ENCODE assay signal across 1 cellular context in the genomic region with DNA sequence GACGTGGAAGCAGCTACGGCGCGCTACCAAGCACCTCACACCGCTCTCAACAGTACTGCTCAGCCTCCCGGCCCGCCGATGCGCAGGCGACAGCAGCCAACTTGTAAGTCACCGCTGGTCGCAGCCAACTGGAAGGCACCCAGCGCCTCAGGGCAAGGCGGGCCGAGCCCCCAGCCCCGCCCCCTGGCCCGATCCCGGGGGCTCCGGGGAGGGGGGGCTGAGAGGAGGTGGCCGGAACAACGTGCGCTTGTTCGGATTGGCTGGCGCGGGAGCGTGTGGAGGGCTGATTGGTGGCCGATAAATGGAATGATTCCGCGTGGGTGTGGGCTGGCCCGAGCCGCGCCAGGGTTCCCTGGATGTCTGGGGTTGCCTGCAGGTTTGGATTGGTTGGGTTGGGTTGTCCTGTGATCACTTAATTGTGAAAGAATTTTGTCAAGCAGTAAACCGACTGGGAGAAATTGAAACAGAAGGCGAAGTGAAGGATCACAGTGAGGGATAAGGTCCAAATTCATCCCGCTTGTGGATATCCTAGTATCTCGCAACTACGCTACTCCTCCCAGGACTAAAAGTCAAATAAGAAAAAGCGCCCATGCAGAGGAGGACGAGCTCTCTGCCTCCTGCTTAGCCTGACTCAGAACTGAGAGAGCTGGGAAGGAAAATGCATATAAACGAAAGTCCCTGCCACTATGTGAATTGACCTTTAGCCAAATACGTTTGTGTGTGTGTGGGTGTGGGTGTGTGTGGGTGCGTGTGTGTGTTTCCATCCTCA.
TF ChIP-seq lines count a peak whose summit lies in the region.

A gene with protein sequence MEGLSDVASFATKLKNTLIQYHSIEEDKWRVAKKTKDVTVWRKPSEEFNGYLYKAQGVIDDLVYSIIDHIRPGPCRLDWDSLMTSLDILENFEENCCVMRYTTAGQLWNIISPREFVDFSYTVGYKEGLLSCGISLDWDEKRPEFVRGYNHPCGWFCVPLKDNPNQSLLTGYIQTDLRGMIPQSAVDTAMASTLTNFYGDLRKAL (minus strand): TSS at position 130 of the 769 bp plus-strand sequence. CDS start 5,102 bp downstream, outside the sequence.

TF ChIP-seq in H1, 55 proteins besides CTCF, POLR2A, EP300 and RAD21 (continued from another document):
- TF ChIP-seq, protein P1, sequence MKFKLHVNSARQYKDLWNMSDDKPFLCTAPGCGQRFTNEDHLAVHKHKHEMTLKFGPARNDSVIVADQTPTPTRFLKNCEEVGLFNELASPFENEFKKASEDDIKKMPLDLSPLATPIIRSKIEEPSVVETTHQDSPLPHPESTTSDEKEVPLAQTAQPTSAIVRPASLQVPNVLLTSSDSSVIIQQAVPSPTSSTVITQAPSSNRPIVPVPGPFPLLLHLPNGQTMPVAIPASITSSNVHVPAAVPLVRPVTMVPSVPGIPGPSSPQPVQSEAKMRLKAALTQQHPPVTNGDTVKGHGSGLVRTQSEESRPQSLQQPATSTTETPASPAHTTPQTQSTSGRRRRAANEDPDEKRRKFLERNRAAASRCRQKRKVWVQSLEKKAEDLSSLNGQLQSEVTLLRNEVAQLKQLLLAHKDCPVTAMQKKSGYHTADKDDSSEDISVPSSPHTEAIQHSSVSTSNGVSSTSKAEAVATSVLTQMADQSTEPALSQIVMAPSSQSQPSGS (IDR thresholded peaks at IDR 0.05; ENCODE audit: low read length), result no peak
- peak; percentile 87 for TF ChIP-seq TAF7 (optimal IDR thresholded peaks at IDR 0.05; ENCODE audit: borderline replicate concordance, low read depth, low read length)
- TF ChIP-seq SP2 (IDR thresholded peaks at IDR 0.05; ENCODE audit: low read length), result no peak
- TF ChIP-seq, protein P2, sequence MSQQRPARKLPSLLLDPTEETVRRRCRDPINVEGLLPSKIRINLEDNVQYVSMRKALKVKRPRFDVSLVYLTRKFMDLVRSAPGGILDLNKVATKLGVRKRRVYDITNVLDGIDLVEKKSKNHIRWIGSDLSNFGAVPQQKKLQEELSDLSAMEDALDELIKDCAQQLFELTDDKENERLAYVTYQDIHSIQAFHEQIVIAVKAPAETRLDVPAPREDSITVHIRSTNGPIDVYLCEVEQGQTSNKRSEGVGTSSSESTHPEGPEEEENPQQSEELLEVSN (IDR thresholded peaks at IDR 0.05), result peak; percentile 43; the same call in 1 of the 2 replicates
- peak in 1 of 2 experiments; percentile 50; a peak in 1 of 4 replicates for TF ChIP-seq SIN3A (conservative IDR thresholded peaks at IDR 0.05 in 1 of 2, IDR thresholded peaks at IDR 0.05 in 1 of 2; ENCODE audit: low read depth in 1 of 2, low read length in 2 of 2)
- 0 out of 2 replicates have a peak, but pooled peaks have one; percentile 8 for TF ChIP-seq GTF2F1 (IDR thresholded peaks at IDR 0.05; ENCODE audit: borderline replicate concordance, low read depth, low read length)
- TF ChIP-seq ZNF274 (IDR thresholded peaks at IDR 0.05; ENCODE audit: borderline replicate concordance, extremely low read depth, low read length), result no peak
- no peak for TF ChIP-seq CHD1 (IDR thresholded peaks at IDR 0.05; ENCODE audit: low read depth, low read length)
- TF ChIP-seq KDM5A (IDR thresholded peaks at IDR 0.05; ENCODE audit: low read length), result no peak
- peak; percentile 52 for TF ChIP-seq ASH2L (IDR thresholded peaks at IDR 0.05; ENCODE audit: low read length)
- TF ChIP-seq RXRA (IDR thresholded peaks at IDR 0.05; ENCODE audit: insufficient read depth, low read depth, low read length), result 0 out of 2 replicates have a peak, but pooled peaks have one; percentile 55
- TF ChIP-seq JUND (IDR thresholded peaks at IDR 0.05; ENCODE audit: low read length), result no peak
- TF ChIP-seq CBX5 (IDR thresholded peaks at IDR 0.05; ENCODE audit: low read depth, low read length), result no peak
- peak in 1 of 2 experiments; percentile 89; a peak in 1 of 4 replicates for TF ChIP-seq HDAC2 (IDR thresholded peaks at IDR 0.05; ENCODE audit: borderline replicate concordance in 1 of 2, low read depth in 2 of 2, low read length in 2 of 2)
- no peak for TF ChIP-seq PHF8 (conservative IDR thresholded peaks at IDR 0.05; ENCODE audit: low read depth, low read length)
- no peak for TF ChIP-seq JUN (IDR thresholded peaks at IDR 0.05; ENCODE audit: low read depth, low read length)
- no peak for TF ChIP-seq SIRT6 (IDR thresholded peaks at IDR 0.05; ENCODE audit: low read length)
- TF ChIP-seq CHD2 (IDR thresholded peaks at IDR 0.05; ENCODE audit: low read length), result 0 out of 2 replicates have a peak, but pooled peaks have one; percentile 36
- peak; percentile 91 for TF ChIP-seq TAF1 (IDR thresholded peaks at IDR 0.05; ENCODE audit: low read depth, low read length)
- TF ChIP-seq, protein P3, sequence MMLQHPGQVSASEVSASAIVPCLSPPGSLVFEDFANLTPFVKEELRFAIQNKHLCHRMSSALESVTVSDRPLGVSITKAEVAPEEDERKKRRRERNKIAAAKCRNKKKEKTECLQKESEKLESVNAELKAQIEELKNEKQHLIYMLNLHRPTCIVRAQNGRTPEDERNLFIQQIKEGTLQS (IDR thresholded peaks at IDR 0.05; ENCODE audit: insufficient read depth, low read depth, low read length), result no peak
- no peak for TF ChIP-seq NANOG (IDR thresholded peaks at IDR 0.05; ENCODE audit: insufficient read depth, low read depth, low read length, poor library complexity, severe bottlenecking)
- TF ChIP-seq BACH1 (IDR thresholded peaks at IDR 0.05; ENCODE audit: low read length), result peak; percentile 70
- TF ChIP-seq EGR1 (IDR thresholded peaks at IDR 0.05; ENCODE audit: borderline replicate concordance, low read depth, low read length), result peak; percentile 48; the same call in 1 of the 2 replicates
- peak; percentile 67 for TF ChIP-seq CREB1 (IDR thresholded peaks at IDR 0.05)
- TF ChIP-seq KDM4A (IDR thresholded peaks at IDR 0.05; ENCODE audit: low read depth, low read length, severe bottlenecking), result no peak
- TF ChIP-seq TEAD4 (IDR thresholded peaks at IDR 0.05; ENCODE audit: low read depth, low read length), result no peak
- TF ChIP-seq FOSL1 (IDR thresholded peaks at IDR 0.05; ENCODE audit: insufficient read depth, low read depth, low read length), result no peak
- TF ChIP-seq SUZ12 (IDR thresholded peaks at IDR 0.05; ENCODE audit: low read length), result no peak
- TF ChIP-seq RBBP5 (IDR thresholded peaks at IDR 0.05; ENCODE audit: borderline replicate concordance, low read depth, low read length), result peak; percentile 90; the same call in 1 of the 2 replicates
- TF ChIP-seq SP1 (IDR thresholded peaks at IDR 0.05; ENCODE audit: low read depth, low read length), result peak; percentile 80
- no peak for TF ChIP-seq BRCA1 (IDR thresholded peaks at IDR 0.05; ENCODE audit: low read depth, low read length)
- TF ChIP-seq HDAC6 (IDR thresholded peaks at IDR 0.05; ENCODE audit: low read depth, low read length), result no peak
- TF ChIP-seq RNF2 (IDR thresholded peaks at IDR 0.05; ENCODE audit: borderline replicate concordance, low read depth, low read length, missing control alignments, poor library complexity, severe bottlenecking), result no peak
- peak; percentile 22; the same call in 1 of the 2 replicates for TF ChIP-seq NRF1 (IDR thresholded peaks at IDR 0.05; ENCODE audit: low read depth, low read length)
